Comparison of ENCODE assay signal across 14 cellular contexts in the genomic region with DNA sequence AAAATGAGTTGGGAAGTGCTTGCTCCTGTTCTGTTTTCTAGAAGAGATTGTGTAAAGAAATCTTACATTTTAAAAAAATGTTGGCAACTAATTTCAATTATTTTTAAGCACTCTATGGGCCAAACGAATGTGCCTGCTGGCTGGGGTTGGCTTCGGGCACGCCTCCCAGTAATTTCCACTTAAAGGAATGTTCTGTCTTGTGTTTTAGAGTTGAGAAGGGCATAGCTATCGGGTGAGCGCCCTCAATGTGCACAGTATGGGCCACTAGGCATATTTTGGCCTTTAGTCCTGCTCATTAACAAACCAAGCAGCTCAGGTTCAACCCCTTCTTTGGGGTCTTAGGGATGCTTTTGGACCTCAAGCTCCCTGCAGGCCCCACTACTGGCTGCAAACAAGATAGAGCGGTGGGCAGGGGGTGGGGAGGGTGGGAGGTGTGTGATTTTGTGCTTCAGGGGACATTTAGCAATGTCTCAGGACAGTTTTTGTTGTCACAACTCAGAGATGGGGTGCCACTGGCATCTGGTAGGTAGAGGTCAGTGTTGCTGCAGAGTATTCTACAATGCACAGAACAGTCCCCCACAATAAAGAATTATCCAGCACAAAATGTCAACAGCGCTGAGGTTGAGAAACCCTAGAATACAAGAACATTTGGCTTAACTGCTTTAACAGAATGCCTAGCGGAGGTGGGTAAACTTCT. TPM values are rescaled to one million over a fixed set of nuclear protein-coding genes. Genes with fewer than 3 reads are reported as not detected.
DNase-seq lines count a peak whose midpoint lies in the region; TF ChIP-seq lines count a peak whose summit lies in the region.
"Had no signal": no experiment of that assay in that cellular context is flagged by ENCODE, and none has a peak within 500 bp of the region (broad histone marks: within the 10 kb centered on the region; RNA-seq: fewer than 3 reads in every experiment).

No MANE protein-coding gene starts in this region.

- peak overlapping the region in 2 of 3 donors; percentile 21 to 45 for H3K9ac ChIP-seq in skeletal muscle tissue (ENCODE audit: low read depth in 1 of 3, low read length in 3 of 3)

- 80 to 85% (median 83%) methylated on average over 8 of the region's 8 CpGs for WGBS in spleen, 5 donors

- no peaks in the 10 kb centered on the region for H3K27me3 ChIP-seq in WERI-Rb-1 (ENCODE audit: insufficient read depth, low read depth, severe bottlenecking)
- no peaks in the 10 kb centered on the region for H3K27me3 ChIP-seq in right atrium auricular region
- H3K27me3 ChIP-seq in skeletal muscle tissue (ENCODE audit: control insufficient read depth in 3 of 3, insufficient read depth in 3 of 3, low read length in 3 of 3) = no peaks in the 10 kb centered on the region
- peaks cover 0 to 37% (median 0%) of the 10 kb centered on the region in 7 donors for H3K27me3 ChIP-seq in spleen (replicated peaks in 1 of 7)
- H3K27me3 ChIP-seq in HAP-1 (ENCODE audit: low read depth) = 0 out of 2 replicates have a peak, but pooled peaks cover 3% of the 10 kb centered on the region
- H3K27me3 ChIP-seq: hepatocyte had no signal

- H3K36me3 ChIP-seq in WERI-Rb-1 (no peaks in the 10 kb centered on the region), right atrium auricular region (no peaks in the 10 kb centered on the region), skeletal muscle tissue (ENCODE audit: control insufficient read depth in 3 of 3, insufficient read depth in 3 of 3, low read length in 3 of 3) (peaks cover 0 to 2% (median 0%) of the 10 kb centered on the region in 3 donors), spleen (no peaks in the 10 kb centered on the region), HAP-1 (replicated peaks) (no peaks in the 10 kb centered on the region)

- no peak overlapping the region for H3K27ac ChIP-seq in WERI-Rb-1
- peak overlapping the region; percentile 77 to 84 for H3K27ac ChIP-seq in right atrium auricular region
- peak overlapping the region; percentile 39 for H3K27ac ChIP-seq in skeletal muscle tissue (ENCODE audit: low read depth, low read length)
- H3K27ac ChIP-seq in spleen = no peak overlapping the region
- H3K27ac ChIP-seq: hepatocyte had no signal

- intact Hi-C loops in spleen (cut with DNase I; ENCODE audit: low total_unique reads) = no loop called here

- H3K9me3 ChIP-seq in WERI-Rb-1 (ENCODE audit: severe bottlenecking) (no peaks in the 10 kb centered on the region), right atrium auricular region (no peaks in the 10 kb centered on the region), skeletal muscle tissue (ENCODE audit: control insufficient read depth in 3 of 3, low read length in 3 of 3) (no peaks in the 10 kb centered on the region), spleen (no peaks in the 10 kb centered on the region), HAP-1 (no peaks in the 10 kb centered on the region)

- no peak for TF ChIP-seq POLR2A in spleen (IDR thresholded peaks at IDR 0.05)

- TF ChIP-seq CTCF in GM10266 (IDR thresholded peaks at IDR 0.05; ENCODE audit: control insufficient read depth, insufficient read depth, low read depth, missing control alignments) = peak; percentile 8
- peak; percentile 21; the same call in 1 of the 2 replicates for TF ChIP-seq CTCF in WERI-Rb-1 (IDR thresholded peaks at IDR 0.05; ENCODE audit: low read depth, low read length)
- no peak for TF ChIP-seq CTCF in right atrium auricular region (IDR thresholded peaks at IDR 0.05)
- TF ChIP-seq CTCF in spleen (IDR thresholded peaks at IDR 0.05 in 8 of 11, conservative IDR thresholded peaks at IDR 0.05 in 3 of 11) = no peak

- H3K4me3 ChIP-seq in WERI-Rb-1 (ENCODE audit: low read depth, low read length) (no peak overlapping the region), right atrium auricular region (no peak overlapping the region), skeletal muscle tissue (ENCODE audit: low read length in 3 of 3) (no peak overlapping the region), spleen (no peak overlapping the region), HAP-1 (no peak overlapping the region)
- H3K4me3 ChIP-seq: hepatocyte, skin epidermis had no signal

- DNase-seq in GM10266 (ENCODE audit: extremely low spot score) (no peak), WERI-Rb-1 (no peak), right atrium auricular region (ENCODE audit: low spot score) (no peak), KBM-7 (no peak), spleen (no peak), NCI-H2029 treated with DMSO at 0.1 percent for 48 hours (lab: John Stamatoyannopoulos, UW) (no peak), HAP-1 (ENCODE audit: low spot score in 2 of 2) (no peak)
- DNase-seq: activated CD8-positive, alpha-beta memory T cell treated with anti-CD3 and anti-CD28 coated beads, Interleukin-2, amount 50 U/mL, for 4 hours; C1 segment of cervical spinal cord; MV-4-11 had no signal

- peaks cover 0 to 29% of the 10 kb centered on the region in 2 donors for H3K4me1 ChIP-seq in right atrium auricular region
- H3K4me1 ChIP-seq in skeletal muscle tissue (ENCODE audit: control insufficient read depth in 3 of 3, insufficient read depth in 3 of 3, low read length in 3 of 3) = peaks cover 20 to 47% (median 37%) of the 10 kb centered on the region in 3 donors
- no peaks in the 10 kb centered on the region for H3K4me1 ChIP-seq in spleen
- H3K4me1 ChIP-seq in HAP-1 = no peaks in the 10 kb centered on the region

- in situ Hi-C loops in KBM-7 (cut with MboI; ENCODE audit: low pct_unique_long_range_greater_than_20kb, low sequenced_read_pairs) (no loop called here), HAP-1 (cut with MboI; ENCODE audit: low sequenced_read_pairs) (no loop called here)

RNA-seq across cellular contexts. Expression of a gene that starts 40.7 kb away (rescaled TPM):
- total RNA-seq in right atrium auricular region = 100 to 1,000 TPM; 247 to 286 TPM
- total RNA-seq in skeletal muscle tissue = 37.6 TPM
- 10 to 100 TPM in 1 of 7 donors, 1 to 10 TPM in 6; 2.9 to 13.9 (median 5.0) TPM for total RNA-seq in spleen
- 1 to 10 TPM; 2.4 to 4.5 (median 3.4) TPM for polyA plus RNA-seq in spleen
- total RNA-seq: activated naive CD4-positive, alpha-beta T cell treated with anti-CD3 and anti-CD28 coated beads, Interleukin-2, amount 50 U/mL, for 72 hours had no signal

RNA-seq across cellular contexts. Expression of a gene that starts 54.6 kb away (rescaled TPM):
- total RNA-seq in right atrium auricular region (10 to 100 TPM; 34.2 to 34.9 TPM), skeletal muscle tissue (31.3 TPM), spleen (100 to 1,000 TPM in 1 of 7 donors, 10 to 100 TPM in 6; 49.5 to 107 (median 63.2) TPM)
- polyA plus RNA-seq in spleen = 100 to 1,000 TPM in 1 of 3 donors, 10 to 100 TPM in 2; 72.4 to 121 (median 95.1) TPM

Comparison
In these comparisons a context has a peak if more than half of its experiments do, and no peak if none do; other contexts are left out.
1. CTCF ChIP-seq: peak in GM10266 (single experiment) and WERI-Rb-1 (single experiment); none in right atrium auricular region (0 of 2) and spleen (0 of 11).
2. H3K27ac ChIP-seq: peak in right atrium auricular region (2 of 2) and skeletal muscle tissue (single experiment); none in WERI-Rb-1 (single experiment) and spleen (0 of 8).